In genomic region chr19:13995017-13995728, GRCh38 we compare ENCODE assay signal across 10 cellular contexts.
DNase-seq lines count a peak whose midpoint lies in the region; ATAC-seq and TF ChIP-seq lines count a peak whose summit lies in the region.
"Had no signal": no experiment of that assay in that cellular context is flagged by ENCODE, and none has a peak within 500 bp of the region (broad histone marks: within the 10 kb centered on the region; RNA-seq: fewer than 3 reads in every experiment).

No MANE protein-coding gene starts in this region.

- in situ Hi-C loops in brain microvascular endothelial cell (cut with HindIII; ENCODE audit: low pct_ligation_motif_present, low sequenced_read_pairs) = no loop called here

- DNase-seq in AG08395 (ENCODE audit: low spot score) (peak; percentile 83), GM20000 (ENCODE audit: low spot score) (peak; percentile 7), epidermal melanocyte (ENCODE audit: insufficient read length, low spot score) (peak; percentile 46), medulla oblongata (ENCODE audit: extremely low spot score) (peak; percentile 35), brain microvascular endothelial cell (no peak)
- no peak for DNase-seq in activated effector memory CD4-positive, alpha-beta T cell treated with Interleukin-2 at 50 U/mL for 16 hours
- DNase-seq in stimulated activated naive CD4-positive, alpha-beta T cell treated with Interleukin-2 at 50 U/mL for 16 hours (lab: John Stamatoyannopoulos, UW) = no peak
- DNase-seq: DMS53, Peyer's patch had no signal

- H3K27me3 ChIP-seq in brain microvascular endothelial cell (replicated peaks) = no peaks in the 10 kb centered on the region
- H3K27me3 ChIP-seq: Peyer's patch had no signal

- H3K27ac ChIP-seq in brain microvascular endothelial cell = no peak overlapping the region
- H3K27ac ChIP-seq: Peyer's patch had no signal

- H3K4me3 ChIP-seq in brain microvascular endothelial cell (ENCODE audit: low read depth, low read length) = no peak overlapping the region
- H3K4me3 ChIP-seq: Peyer's patch had no signal

- TF ChIP-seq CTCF in GM20000 (IDR thresholded peaks at IDR 0.05; ENCODE audit: extremely low read depth, missing control alignments) (no peak), brain microvascular endothelial cell (IDR thresholded peaks at IDR 0.05; ENCODE audit: low read depth, low read length, missing control alignments) (no peak)

- H3K36me3 ChIP-seq in brain microvascular endothelial cell (replicated peaks) = peaks cover 11% of the 10 kb centered on the region

- ATAC-seq in SK-N-SH treated with all-trans-retinoic acid at 6 μM for 48 hours = no peak

TF ChIP-seq in SK-N-SH treated with all-trans-retinoic acid at 6 μM for 48 hours, 23 proteins besides CTCF, POLR2A, EP300 and RAD21:
- TF ChIP-seq TSHZ2 (CRISPR knock-in tag; IDR thresholded peaks at IDR 0.05) = no peak
- TF ChIP-seq RARB (CRISPR knock-in tag; IDR thresholded peaks at IDR 0.05) = no peak
- TF ChIP-seq PATZ1 (CRISPR knock-in tag; IDR thresholded peaks at IDR 0.05; ENCODE audit: borderline replicate concordance) = no peak
- no peak for TF ChIP-seq ZC3H10 (CRISPR knock-in tag; IDR thresholded peaks at IDR 0.05)
- TF ChIP-seq ZFP3 (CRISPR knock-in tag; IDR thresholded peaks at IDR 0.05) = no peak
- TF ChIP-seq OSR1 (CRISPR knock-in tag; IDR thresholded peaks at IDR 0.05) = no peak
- no peak for TF ChIP-seq ESRRG (CRISPR knock-in tag; IDR thresholded peaks at IDR 0.05)
- TF ChIP-seq TOX (CRISPR knock-in tag; IDR thresholded peaks at IDR 0.05; ENCODE audit: borderline replicate concordance) = no peak
- no peak for TF ChIP-seq BACH2 (CRISPR knock-in tag; IDR thresholded peaks at IDR 0.05; ENCODE audit: borderline replicate concordance)
- TF ChIP-seq ZNF565 (CRISPR knock-in tag; conservative IDR thresholded peaks at IDR 0.05; ENCODE audit: low read depth) = no peak
- TF ChIP-seq SNAI2 (CRISPR knock-in tag; IDR thresholded peaks at IDR 0.05) = no peak
- TF ChIP-seq GLIS3 (CRISPR knock-in tag; IDR thresholded peaks at IDR 0.05) = no peak
- no peak for TF ChIP-seq ZFP30 (CRISPR knock-in tag; IDR thresholded peaks at IDR 0.05)
- TF ChIP-seq ZNF8 (CRISPR knock-in tag; IDR thresholded peaks at IDR 0.05) = no peak
- TF ChIP-seq PPARA (CRISPR knock-in tag; IDR thresholded peaks at IDR 0.05; ENCODE audit: borderline replicate concordance) = no peak
- TF ChIP-seq CSDC2 (CRISPR knock-in tag; IDR thresholded peaks at IDR 0.05) = no peak
- no peak for TF ChIP-seq TCF4 (CRISPR knock-in tag; IDR thresholded peaks at IDR 0.05; ENCODE audit: borderline replicate concordance)
- no peak for TF ChIP-seq ZNF70 (CRISPR knock-in tag; IDR thresholded peaks at IDR 0.05)
- no peak for TF ChIP-seq ISL1 (CRISPR knock-in tag; IDR thresholded peaks at IDR 0.05)

Comparison
In these comparisons a context has a peak if more than half of its experiments do, and no peak if none do; other contexts are left out.
1. DNase-seq: peak in AG08395 (single experiment), GM20000 (single experiment), epidermal melanocyte (single experiment) and medulla oblongata (single experiment); none in brain microvascular endothelial cell (single experiment), activated effector memory CD4-positive, alpha-beta T cell treated with Interleukin-2 at 50 U/mL for 16 hours (single experiment) and stimulated activated naive CD4-positive, alpha-beta T cell treated with Interleukin-2 at 50 U/mL for 16 hours (single experiment).